ENCODE assay signal across 9 cellular contexts in genomic region chr18:3703732-3704176, GRCh38.
DNase-seq lines count a peak whose midpoint lies in the region; ATAC-seq and TF ChIP-seq lines count a peak whose summit lies in the region.
"Had no signal": no experiment of that assay in that cellular context is flagged by ENCODE, and none has a peak within 500 bp of the region (broad histone marks: within the 10 kb centered on the region; RNA-seq: fewer than 3 reads in every experiment).

No MANE protein-coding gene starts in this region.

- no peaks in the 10 kb centered on the region for H3F3A ChIP-seq in PC-9 (ENCODE audit: insufficient read depth, low read depth)

- ATAC-seq in right lobe of liver: peak; percentile 80 to 81 (median 81)
- peak; percentile 76 for ATAC-seq in thoracic aorta (ENCODE audit: insufficient number of reproducible peaks, low FRiP score, low read depth)
- ATAC-seq in GM21526 (IDR thresholded peaks at IDR 0.05; ENCODE audit: low FRiP score, unreplicated experiment): no peak

- H3K4me1 ChIP-seq in HAP-1: 0 out of 2 replicates have a peak, but pooled peaks cover 2% of the 10 kb centered on the region
- no peaks in the 10 kb centered on the region for H3K4me1 ChIP-seq in PC-9 (replicated peaks; ENCODE audit: insufficient read depth)
- no peaks in the 10 kb centered on the region for H3K4me1 ChIP-seq in right lobe of liver
- H3K4me1 ChIP-seq in thoracic aorta (ENCODE audit: control insufficient read depth in 1 of 2, low read depth in 2 of 2): no peaks in the 10 kb centered on the region

- in situ Hi-C loops in HAP-1 (cut with MboI; ENCODE audit: low sequenced_read_pairs): loop anchor here (10.0 to 25.0 kb wide), 2 partner anchors 161 to 1359 kb away; no protein-coding TSS in a partner anchor

- TF ChIP-seq POLR2A in right lobe of liver (IDR thresholded peaks at IDR 0.05): no peak

- no peaks in the 10 kb centered on the region for H3K27me3 ChIP-seq in HAP-1 (ENCODE audit: low read depth)
- no peaks in the 10 kb centered on the region for H3K27me3 ChIP-seq in PC-9 (ENCODE audit: insufficient read depth, low read depth)
- no peaks in the 10 kb centered on the region for H3K27me3 ChIP-seq in right lobe of liver
- H3K27me3 ChIP-seq in thoracic aorta (replicated peaks; ENCODE audit: insufficient read depth): no peaks in the 10 kb centered on the region

- CTCF ChIA-PET in PC-9 (lab: Charles Lee): interaction anchor here (0.7 to 1.3 kb wide), 2 partner anchors 165 to 166 kb away, joined by 5 read pairs; no protein-coding TSS in a partner anchor

- POLR2A ChIA-PET in PC-9 (lab: Charles Lee; ENCODE audit: unreplicated experiment): no interaction called here

- DNase-seq in COR-L47 (lab: John Stamatoyannopoulos, UW) (peak; percentile 76), HAP-1 (ENCODE audit: low spot score in 2 of 2) (peak; percentile 62 to 78), PC-9 (peak; percentile 45 to 58), coronary artery (ENCODE audit: low spot score) (no peak), right lobe of liver (peak; percentile 55 to 62 (median 59)), thoracic aorta (ENCODE audit: low spot score) (no peak), NK-92 (lab: John Stamatoyannopoulos, UW; ENCODE audit: unreplicated experiment) (no peak)
- DNase-seq: activated B cell treated with CpG ODN at 0.5 μM for 24 hours had no signal

- no peaks in the 10 kb centered on the region for H4K20me1 ChIP-seq in PC-9 (ENCODE audit: insufficient read depth)

- no TSS peak for BruUV-seq in PC-9 (replicated peaks; lab: Mats Ljungman, UMichigan)

- no peaks in the 10 kb centered on the region for H3K9me3 ChIP-seq in HAP-1
- no peaks in the 10 kb centered on the region for H3K9me3 ChIP-seq in PC-9 (ENCODE audit: insufficient read depth, low read depth)
- no peaks in the 10 kb centered on the region for H3K9me3 ChIP-seq in right lobe of liver
- H3K9me3 ChIP-seq in thoracic aorta: no peaks in the 10 kb centered on the region

- H2AFZ ChIP-seq in PC-9: peak overlapping the region; percentile 39; the same call in 1 of the 2 replicates

- no peaks in the 10 kb centered on the region for H3K9me2 ChIP-seq in PC-9 (ENCODE audit: insufficient read depth)

- H3K4me2 ChIP-seq in PC-9: peak overlapping the region; percentile 55; the same call in 1 of the 2 replicates

- H3K36me3 ChIP-seq in HAP-1 (replicated peaks): no peaks in the 10 kb centered on the region
- no peaks in the 10 kb centered on the region for H3K36me3 ChIP-seq in PC-9 (ENCODE audit: low read depth)
- no peaks in the 10 kb centered on the region for H3K36me3 ChIP-seq in right lobe of liver
- no peaks in the 10 kb centered on the region for H3K36me3 ChIP-seq in thoracic aorta

- H3K4me3 ChIP-seq in HAP-1 (no peak overlapping the region), PC-9 (no peak overlapping the region), coronary artery (peak overlapping the region; percentile 13), right lobe of liver (no peak overlapping the region), thoracic aorta (peak overlapping the region; percentile 31)

- TF ChIP-seq CTCF in PC-9 (conservative IDR thresholded peaks at IDR 0.05) (peak; percentile 77), coronary artery (IDR thresholded peaks at IDR 0.05) (peak; percentile 54), right lobe of liver (IDR thresholded peaks at IDR 0.05) (peak; percentile 63 to 73 (median 69)), thoracic aorta (IDR thresholded peaks at IDR 0.05) (peak; percentile 70)

- 5% methylated on average over 7 of the region's 7 CpGs for WGBS in right lobe of liver (ENCODE audit: insufficient coverage, low coverage, low lambda C conversion rate, missing lambda C conversion rate)

- H3K27ac ChIP-seq in PC-9 (no peak overlapping the region), coronary artery (peak overlapping the region in 1 of 2 donors; percentile 14), right lobe of liver (no peak overlapping the region), thoracic aorta (no peak overlapping the region)

- H3K79me2 ChIP-seq in PC-9 (ENCODE audit: low read depth): no peaks in the 10 kb centered on the region

- intact Hi-C loops in PC-9 (cut with micrococcal nuclease; ENCODE audit: unreplicated experiment): loop anchor here (1.0 to 10.0 kb wide), 4 partner anchors 67 to 361 kb away; no protein-coding TSS in a partner anchor
- intact Hi-C loops in right lobe of liver (cut with DNase I): no loop called here

Comparison
In these comparisons a context has a peak if more than half of its experiments do, and no peak if none do; other contexts are left out.
1. DNase-seq: peak in COR-L47 (single experiment), HAP-1 (2 of 2), PC-9 (2 of 2) and right lobe of liver (3 of 3); none in coronary artery (single experiment), thoracic aorta (single experiment) and NK-92 (single experiment).
2. H3K4me3 ChIP-seq: peak in coronary artery (single experiment) and thoracic aorta (single experiment); none in HAP-1 (single experiment), PC-9 (single experiment) and right lobe of liver (0 of 3).
3. Peak in every context shown above with its lines, with median percentiles within 50 percentile points of each other: CTCF ChIP-seq.